Comparison of ENCODE assay signal across 1 cellular context in the genomic region with DNA sequence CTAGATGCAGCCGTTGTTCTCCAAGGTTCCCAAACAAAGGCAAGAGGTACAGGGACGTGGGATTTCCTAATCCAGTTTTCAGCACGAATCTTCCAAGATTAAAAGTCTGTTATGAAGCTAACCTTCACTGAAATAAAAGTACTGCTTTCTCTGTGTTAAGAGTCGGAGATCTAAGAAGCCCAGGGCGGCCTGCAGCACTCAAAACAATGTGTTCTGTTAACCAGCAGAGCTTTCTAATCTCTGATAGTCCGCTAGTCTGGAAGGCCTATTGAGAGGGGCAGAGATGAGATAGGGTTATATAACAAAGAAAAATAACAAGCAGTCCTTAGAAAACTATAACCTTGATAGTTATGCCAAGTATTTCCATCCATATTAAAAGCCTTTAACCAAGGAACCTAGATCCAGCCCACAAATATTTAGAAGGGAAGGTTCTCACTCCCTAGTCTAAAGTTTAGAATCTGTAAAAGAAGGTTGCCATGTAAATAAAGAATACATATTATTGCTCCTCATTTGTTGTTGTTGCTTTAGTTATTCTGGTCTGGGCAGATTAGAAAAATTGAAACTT.
TF ChIP-seq lines count a peak whose summit lies in the region.

No MANE protein-coding gene starts in this region.

TF ChIP-seq in GM12878, 131 proteins besides CTCF, POLR2A, EP300 and RAD21:
- no peak for TF ChIP-seq ZBTB11 (CRISPR knock-in tag; IDR thresholded peaks at IDR 0.05)
- no peak for TF ChIP-seq ZNF207 (IDR thresholded peaks at IDR 0.05; ENCODE audit: borderline replicate concordance)
- TF ChIP-seq KLF5 (IDR thresholded peaks at IDR 0.05; ENCODE audit: partially characterized antibody), result no peak
- TF ChIP-seq, protein P1, sequence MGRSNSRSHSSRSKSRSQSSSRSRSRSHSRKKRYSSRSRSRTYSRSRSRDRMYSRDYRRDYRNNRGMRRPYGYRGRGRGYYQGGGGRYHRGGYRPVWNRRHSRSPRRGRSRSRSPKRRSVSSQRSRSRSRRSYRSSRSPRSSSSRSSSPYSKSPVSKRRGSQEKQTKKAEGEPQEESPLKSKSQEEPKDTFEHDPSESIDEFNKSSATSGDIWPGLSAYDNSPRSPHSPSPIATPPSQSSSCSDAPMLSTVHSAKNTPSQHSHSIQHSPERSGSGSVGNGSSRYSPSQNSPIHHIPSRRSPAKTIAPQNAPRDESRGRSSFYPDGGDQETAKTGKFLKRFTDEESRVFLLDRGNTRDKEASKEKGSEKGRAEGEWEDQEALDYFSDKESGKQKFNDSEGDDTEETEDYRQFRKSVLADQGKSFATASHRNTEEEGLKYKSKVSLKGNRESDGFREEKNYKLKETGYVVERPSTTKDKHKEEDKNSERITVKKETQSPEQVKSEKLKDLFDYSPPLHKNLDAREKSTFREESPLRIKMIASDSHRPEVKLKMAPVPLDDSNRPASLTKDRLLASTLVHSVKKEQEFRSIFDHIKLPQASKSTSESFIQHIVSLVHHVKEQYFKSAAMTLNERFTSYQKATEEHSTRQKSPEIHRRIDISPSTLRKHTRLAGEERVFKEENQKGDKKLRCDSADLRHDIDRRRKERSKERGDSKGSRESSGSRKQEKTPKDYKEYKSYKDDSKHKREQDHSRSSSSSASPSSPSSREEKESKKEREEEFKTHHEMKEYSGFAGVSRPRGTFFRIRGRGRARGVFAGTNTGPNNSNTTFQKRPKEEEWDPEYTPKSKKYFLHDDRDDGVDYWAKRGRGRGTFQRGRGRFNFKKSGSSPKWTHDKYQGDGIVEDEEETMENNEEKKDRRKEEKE (IDR thresholded peaks at IDR 0.05), result no peak
- TF ChIP-seq YY1 (IDR thresholded peaks at IDR 0.05; ENCODE audit: low read depth, low read length), result no peak
- TF ChIP-seq YBX1 (IDR thresholded peaks at IDR 0.05), result no peak
- no peak for TF ChIP-seq SMAD1 (IDR thresholded peaks at IDR 0.05; ENCODE audit: low read depth, partially characterized antibody)
- TF ChIP-seq NFIC (IDR thresholded peaks at IDR 0.05; ENCODE audit: low read depth, low read length), result no peak
- TF ChIP-seq, protein P2, sequence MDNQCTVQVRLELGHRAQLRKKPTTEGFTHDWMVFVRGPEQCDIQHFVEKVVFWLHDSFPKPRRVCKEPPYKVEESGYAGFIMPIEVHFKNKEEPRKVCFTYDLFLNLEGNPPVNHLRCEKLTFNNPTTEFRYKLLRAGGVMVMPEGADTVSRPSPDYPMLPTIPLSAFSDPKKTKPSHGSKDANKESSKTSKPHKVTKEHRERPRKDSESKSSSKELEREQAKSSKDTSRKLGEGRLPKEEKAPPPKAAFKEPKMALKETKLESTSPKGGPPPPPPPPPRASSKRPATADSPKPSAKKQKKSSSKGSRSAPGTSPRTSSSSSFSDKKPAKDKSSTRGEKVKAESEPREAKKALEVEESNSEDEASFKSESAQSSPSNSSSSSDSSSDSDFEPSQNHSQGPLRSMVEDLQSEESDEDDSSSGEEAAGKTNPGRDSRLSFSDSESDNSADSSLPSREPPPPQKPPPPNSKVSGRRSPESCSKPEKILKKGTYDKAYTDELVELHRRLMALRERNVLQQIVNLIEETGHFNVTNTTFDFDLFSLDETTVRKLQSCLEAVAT (IDR thresholded peaks at IDR 0.05), result no peak
- TF ChIP-seq BCL11A (IDR thresholded peaks at IDR 0.05; ENCODE audit: low read depth, low read length), result no peak
- TF ChIP-seq SIX5 (IDR thresholded peaks at IDR 0.05; ENCODE audit: low read depth, low read length, severe bottlenecking), result no peak
